Comparison of ENCODE assay signal across 18 cellular contexts in genomic region chr15:62741106-62741505, GRCh38.
DNase-seq lines count a peak whose midpoint lies in the region; ATAC-seq and TF ChIP-seq lines count a peak whose summit lies in the region.
"Had no signal": no experiment of that assay in that cellular context is flagged by ENCODE, and none has a peak within 500 bp of the region (broad histone marks: within the 10 kb centered on the region; RNA-seq: fewer than 3 reads in every experiment).

No MANE protein-coding gene starts in this region.

- H3K4me3 Mint-ChIP-seq in MCF 10A (ENCODE audit: unreplicated experiment) = no peak overlapping the region
- H3K4me3 Mint-ChIP-seq: B cell; CD4-positive, CD25-positive, alpha-beta regulatory T cell had no signal

- no TSS peak for BruUV-seq in MCF 10A (replicated peaks; lab: Mats Ljungman, UMichigan)

- H2AFZ ChIP-seq in neuronal stem cell (ENCODE audit: low read length) = no peak overlapping the region

- no peak overlapping the region for H3K4me2 ChIP-seq in neuronal stem cell (ENCODE audit: insufficient read depth, low read length, poor library complexity, severe bottlenecking)

- no peak overlapping the region for H2BK15ac ChIP-seq in neuronal stem cell (ENCODE audit: low read length)

- intact Hi-C loops in MCF 10A (cut with micrococcal nuclease) = loop anchor here (5.0 kb wide), 1 partner anchor 194 kb away; no protein-coding TSS in a partner anchor
- intact Hi-C loops in breast epithelium (cut with DNase I; ENCODE audit: low total_unique reads) = no loop called here

- H2BK5ac ChIP-seq in neuronal stem cell (ENCODE audit: low read length) = no peak overlapping the region

- peak overlapping the region; percentile 62 for H3K27ac Mint-ChIP-seq in MCF 10A (ENCODE audit: low read depth, unreplicated experiment)
- H3K27ac Mint-ChIP-seq: B cell; CD4-positive, CD25-positive, alpha-beta regulatory T cell had no signal

- DNase-seq in MCF 10A (ENCODE audit: unreplicated experiment) = no peak
- no peak for DNase-seq in breast epithelium (ENCODE audit: low spot score in 2 of 2)
- DNase-seq in substantia nigra (lab: John Stamatoyannopoulos, UW) = peak in 1 of 49 donors; percentile 33
- no peak for DNase-seq in stimulated activated CD4-positive, alpha-beta T cell treated with anti-CD3 and anti-CD28 coated beads, Interleukin-12 subunit alpha, Interleukin-12 subunit beta, amount 100 ng/mL, for 4 hours
- DNase-seq in neuronal stem cell (ENCODE audit: low spot score) = no peak
- no peak for DNase-seq in activated gamma-delta T cell (lab: John Stamatoyannopoulos, UW)
- DNase-seq: 8988T; CD4-positive, CD25-positive, alpha-beta regulatory T cell; DMS153; GDM1; NCI-H1436 treated with DMSO at 0.1 percent for 48 hours; NCI-H2029 treated with DMSO at 0.1 percent for 48 hours; NCI-H446 treated with DMSO at 0.1 percent for 48 hours had no signal

- no peak overlapping the region for H3K18ac ChIP-seq in neuronal stem cell (ENCODE audit: low read length)

- no peaks in the 10 kb centered on the region for H3K9me3 Mint-ChIP-seq in MCF 10A (ENCODE audit: unreplicated experiment)

- no peaks in the 10 kb centered on the region for H3K27me3 ChIP-seq in breast epithelium
- H3K27me3 ChIP-seq in layer of hippocampus (ENCODE audit: control insufficient read depth, insufficient read depth, low read length) = no peaks in the 10 kb centered on the region
- H3K27me3 ChIP-seq in neuronal stem cell (ENCODE audit: control insufficient read depth in 3 of 3, insufficient read depth in 3 of 3, low read depth in 1 of 3, low read length in 3 of 3) = no peaks in the 10 kb centered on the region

- H4K8ac ChIP-seq in neuronal stem cell (ENCODE audit: low read depth, low read length) = no peak overlapping the region

- CTCF ChIA-PET in MCF 10A (lab: Yijun Ruan, JAX) = interaction anchor here (0.6 to 3.6 kb wide), 15 partner anchors 8 to 434 kb away, joined by 3 to 23 read pairs (median 4); no protein-coding TSS in a partner anchor

- no peak overlapping the region for H3K9ac ChIP-seq in neuronal stem cell (ENCODE audit: low read depth, low read length, poor library complexity)

- H3K9me3 ChIP-seq in breast epithelium = no peaks in the 10 kb centered on the region
- no peaks in the 10 kb centered on the region for H3K9me3 ChIP-seq in neuronal stem cell (replicated peaks in 1 of 2; ENCODE audit: control insufficient read depth in 2 of 2, insufficient read depth in 1 of 2, low read depth in 1 of 2, low read length in 2 of 2)

- no peak for ATAC-seq in HG03039 (IDR thresholded peaks at IDR 0.05; ENCODE audit: unreplicated experiment)
- ATAC-seq: Panc1 had no signal

- H4K91ac ChIP-seq in neuronal stem cell (ENCODE audit: low read depth, low read length, poor library complexity) = no peak overlapping the region

- no peak overlapping the region for H2BK120ac ChIP-seq in neuronal stem cell (ENCODE audit: low read depth, low read length)

- H3K36me3 ChIP-seq in breast epithelium (no peaks in the 10 kb centered on the region), neuronal stem cell (replicated peaks in 1 of 2; ENCODE audit: control insufficient read depth in 2 of 2, insufficient read depth in 2 of 2, low read length in 2 of 2) (peaks cover 0 to 5% of the 10 kb centered on the region in 2 donors)

- no peak overlapping the region for H2AK5ac ChIP-seq in neuronal stem cell (ENCODE audit: low read depth, low read length)

- H3K36me3 Mint-ChIP-seq in MCF 10A (ENCODE audit: insufficient read depth, unreplicated experiment) = peaks cover 9% of the 10 kb centered on the region
- H3K36me3 Mint-ChIP-seq: CD4-positive, CD25-positive, alpha-beta regulatory T cell had no signal

- H3K27ac ChIP-seq in breast epithelium (no peak overlapping the region), layer of hippocampus (ENCODE audit: low read depth, low read length) (peak overlapping the region; percentile 80), substantia nigra (ENCODE audit: low read depth, low read length, poor library complexity, severe bottlenecking) (peak overlapping the region; percentile 90), neuronal stem cell (replicated peaks; ENCODE audit: low read length) (no peak overlapping the region)
- H3K27ac ChIP-seq: HL-60 had no signal

- peaks cover 49% of the 10 kb centered on the region for H3K4me1 Mint-ChIP-seq in MCF 10A (ENCODE audit: insufficient read depth, unreplicated experiment)
- H3K4me1 Mint-ChIP-seq: B cell had no signal

- TF ChIP-seq POLR2A in breast epithelium (IDR thresholded peaks at IDR 0.05) = no peak

- no peaks in the 10 kb centered on the region for H3K79me1 ChIP-seq in neuronal stem cell (ENCODE audit: low read depth, low read length)

- H3K14ac ChIP-seq in neuronal stem cell (ENCODE audit: low read length) = no peak overlapping the region

- peaks cover 0 to 3% of the 10 kb centered on the region in 2 donors for H3K4me1 ChIP-seq in breast epithelium
- H3K4me1 ChIP-seq in neuronal stem cell (ENCODE audit: control insufficient read depth in 2 of 2, insufficient read depth in 1 of 2, low read depth in 1 of 2, low read length in 2 of 2) = peaks cover 13 to 23% of the 10 kb centered on the region in 2 donors

- H3K23ac ChIP-seq in neuronal stem cell (ENCODE audit: low read depth, low read length, poor library complexity) = no peak overlapping the region

- H2BK12ac ChIP-seq in neuronal stem cell (ENCODE audit: low read length) = no peak overlapping the region

- H3K4me3 ChIP-seq in breast epithelium (no peak overlapping the region), neuronal stem cell (ENCODE audit: low read length in 2 of 2) (no peak overlapping the region)

- no peaks in the 10 kb centered on the region for H3K27me3 Mint-ChIP-seq in MCF 10A (ENCODE audit: insufficient read depth, unreplicated experiment)
- H3K27me3 Mint-ChIP-seq: B cell had no signal

- TF ChIP-seq CTCF in MCF 10A (IDR thresholded peaks at IDR 0.05; ENCODE audit: unreplicated experiment) (no peak), breast epithelium (IDR thresholded peaks at IDR 0.05) (no peak)

- H3K4ac ChIP-seq in neuronal stem cell (ENCODE audit: low read length) = no peak overlapping the region

- WGBS in neuronal stem cell (ENCODE audit: extremely low coverage in 2 of 2, insufficient read length in 2 of 2, insufficient replicate concordance in 1 of 2), 2 donors = no CpG with 5 or more reads among the region's 2 CpGs

- POLR2A ChIA-PET in MCF 10A (lab: Yijun Ruan, JAX) = interaction anchor here (0.6 to 2.5 kb wide), 5 partner anchors 35 to 350 kb away, joined by 3 to 19 read pairs (median 7); partner anchors contain the start of gene TLN2

Comparison
In these comparisons a context has a peak if more than half of its experiments do, and no peak if none do; other contexts are left out.
1. H3K27ac ChIP-seq: peak in layer of hippocampus (single experiment) and substantia nigra (single experiment); none in breast epithelium (0 of 2) and neuronal stem cell (single experiment).